Comparison of ENCODE assay signal across 1 cellular context in genomic region chr1:65421341-65422174, GRCh38.
TF ChIP-seq lines count a peak whose summit lies in the region.

No MANE protein-coding gene starts in this region.

TF ChIP-seq in HCT116, 20 proteins besides CTCF, POLR2A, EP300 and RAD21 (continued from another document):
- TF ChIP-seq, protein P1, sequence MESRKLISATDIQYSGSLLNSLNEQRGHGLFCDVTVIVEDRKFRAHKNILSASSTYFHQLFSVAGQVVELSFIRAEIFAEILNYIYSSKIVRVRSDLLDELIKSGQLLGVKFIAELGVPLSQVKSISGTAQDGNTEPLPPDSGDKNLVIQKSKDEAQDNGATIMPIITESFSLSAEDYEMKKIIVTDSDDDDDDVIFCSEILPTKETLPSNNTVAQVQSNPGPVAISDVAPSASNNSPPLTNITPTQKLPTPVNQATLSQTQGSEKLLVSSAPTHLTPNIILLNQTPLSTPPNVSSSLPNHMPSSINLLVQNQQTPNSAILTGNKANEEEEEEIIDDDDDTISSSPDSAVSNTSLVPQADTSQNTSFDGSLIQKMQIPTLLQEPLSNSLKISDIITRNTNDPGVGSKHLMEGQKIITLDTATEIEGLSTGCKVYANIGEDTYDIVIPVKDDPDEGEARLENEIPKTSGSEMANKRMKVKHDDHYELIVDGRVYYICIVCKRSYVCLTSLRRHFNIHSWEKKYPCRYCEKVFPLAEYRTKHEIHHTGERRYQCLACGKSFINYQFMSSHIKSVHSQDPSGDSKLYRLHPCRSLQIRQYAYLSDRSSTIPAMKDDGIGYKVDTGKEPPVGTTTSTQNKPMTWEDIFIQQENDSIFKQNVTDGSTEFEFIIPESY (IDR thresholded peaks at IDR 0.05; ENCODE audit: extremely low read depth, insufficient replicate concordance, low read length): no peak
- TF ChIP-seq FOSL1 (IDR thresholded peaks at IDR 0.05; ENCODE audit: low read depth) (no peak), POLR2AphosphoS5 (IDR thresholded peaks at IDR 0.05; ENCODE audit: low read depth, low read length) (no peak), CEBPB (IDR thresholded peaks at IDR 0.05; ENCODE audit: low read depth) (no peak)
